Comparison of ENCODE assay signal across 12 cellular contexts in genomic region chr10:16799621-16800020, GRCh38. TPM values are rescaled to one million over a fixed set of nuclear protein-coding genes. Genes with fewer than 3 reads are reported as not detected.
A peak's percentile ranks its signal among the peaks of the same experiment; 100 is the strongest.
DNase-seq lines count a peak whose midpoint lies in the region; ATAC-seq, FAIRE-seq and TF ChIP-seq lines count a peak whose summit lies in the region.
"Had no signal": no experiment of that assay in that cellular context is flagged by ENCODE, and none has a peak within 500 bp of the region (broad histone marks: within the 10 kb centered on the region; RNA-seq: fewer than 3 reads in every experiment).

No MANE protein-coding gene starts in this region.

- no peaks in the 10 kb centered on the region for H3K27me3 Mint-ChIP-seq in activated T-helper 2 cell treated with anti-CD3 and anti-CD28 coated beads, Interferon-gamma antibody, Interleukin-2, Interleukin-4, amounts not matched to agents 10 μg/mL and 5 μg/mL and 100 μg/mL, durations not matched to agents 14 hours and 24 hours and 36 hours (ENCODE audit: low read depth)
- no peaks in the 10 kb centered on the region for H3K27me3 Mint-ChIP-seq in Caco-2 (ENCODE audit: insufficient read depth, unreplicated experiment)
- H3K27me3 Mint-ChIP-seq: T-cell had no signal

- peak overlapping the region; percentile 58 for H3K27ac Mint-ChIP-seq in activated T-helper 2 cell treated with anti-CD3 and anti-CD28 coated beads, Interferon-gamma antibody, Interleukin-2, Interleukin-4, amounts not matched to agents 10 μg/mL and 5 μg/mL and 100 μg/mL, durations not matched to agents 14 hours and 24 hours and 36 hours
- no peak overlapping the region for H3K27ac Mint-ChIP-seq in Caco-2 (ENCODE audit: unreplicated experiment)
- H3K27ac Mint-ChIP-seq: T-cell had no signal

- H3K4me3 ChIP-seq in Caco-2 (ENCODE audit: low read depth, low read length): no peak overlapping the region
- H3K4me3 ChIP-seq: left ventricle myocardium inferior, thoracic aorta had no signal

- ATAC-seq in GM19438 (IDR thresholded peaks at IDR 0.05; ENCODE audit: low read depth, unreplicated experiment) (peak; percentile 55), HG02970 (IDR thresholded peaks at IDR 0.05; ENCODE audit: low FRiP score, unreplicated experiment) (peak; percentile 67)
- ATAC-seq: T-cell had no signal

- intact Hi-C loops in activated T-helper 2 cell treated with anti-CD3 and anti-CD28 coated beads, Interferon-gamma antibody, Interleukin-2, Interleukin-4, amounts not matched to agents 10 μg/mL and 5 μg/mL and 100 μg/mL, durations not matched to agents 14 hours and 24 hours and 36 hours (cut with micrococcal nuclease): loop anchor here (2.0 kb wide), 1 partner anchor 21 kb away; no protein-coding TSS in a partner anchor
- intact Hi-C loops in Caco-2 (cut with micrococcal nuclease; ENCODE audit: unreplicated experiment): no loop called here

- peaks cover 26% of the 10 kb centered on the region for H3K36me3 Mint-ChIP-seq in activated T-helper 2 cell treated with anti-CD3 and anti-CD28 coated beads, Interferon-gamma antibody, Interleukin-2, Interleukin-4, amounts not matched to agents 10 μg/mL and 5 μg/mL and 100 μg/mL, durations not matched to agents 14 hours and 24 hours and 36 hours (ENCODE audit: low read depth)
- H3K36me3 Mint-ChIP-seq in Caco-2 (ENCODE audit: insufficient read depth, unreplicated experiment): no peaks in the 10 kb centered on the region

- H3K4me1 ChIP-seq in Caco-2: no peaks in the 10 kb centered on the region

- BruUV-seq in Caco-2 (replicated peaks; lab: Mats Ljungman, UMichigan): no TSS peak

- no peak overlapping the region for H3K4me3 Mint-ChIP-seq in activated T-helper 2 cell treated with anti-CD3 and anti-CD28 coated beads, Interferon-gamma antibody, Interleukin-2, Interleukin-4, amounts not matched to agents 10 μg/mL and 5 μg/mL and 100 μg/mL, durations not matched to agents 14 hours and 24 hours and 36 hours (ENCODE audit: low read depth)
- H3K4me3 Mint-ChIP-seq in Caco-2 (ENCODE audit: unreplicated experiment): no peak overlapping the region
- H3K4me3 Mint-ChIP-seq: T-cell had no signal

- no peaks in the 10 kb centered on the region for H3K36me3 ChIP-seq in Caco-2 (ENCODE audit: control insufficient read depth, insufficient read depth, low read length)
- H3K36me3 ChIP-seq: left ventricle myocardium inferior, thoracic aorta had no signal

- POLR2A ChIA-PET in Caco-2 (lab: Charles Lee): interaction anchor here (0.7 kb wide), 1 partner anchor 39 kb away, joined by 4 read pairs; no protein-coding TSS in a partner anchor

- no peaks in the 10 kb centered on the region for H3K9me3 ChIP-seq in Caco-2
- H3K9me3 ChIP-seq: left ventricle myocardium inferior, thoracic aorta had no signal

- TF ChIP-seq CTCF in Caco-2 (IDR thresholded peaks at IDR 0.05; ENCODE audit: insufficient read depth in 1 of 2, low read depth in 1 of 2, low read length in 1 of 2, severe bottlenecking in 1 of 2, unreplicated experiment in 1 of 2): no peak

- FAIRE-seq in GM18507 (lab: Jason Lieb, UNC): peak; percentile 68

- H3K27me3 ChIP-seq in Caco-2 (replicated peaks; ENCODE audit: control insufficient read depth, insufficient read depth, low read length): no peaks in the 10 kb centered on the region

- no peaks in the 10 kb centered on the region for H3K9me3 Mint-ChIP-seq in activated T-helper 2 cell treated with anti-CD3 and anti-CD28 coated beads, Interferon-gamma antibody, Interleukin-2, Interleukin-4, amounts not matched to agents 10 μg/mL and 5 μg/mL and 100 μg/mL, durations not matched to agents 14 hours and 24 hours and 36 hours
- H3K9me3 Mint-ChIP-seq in Caco-2 (ENCODE audit: unreplicated experiment): no peaks in the 10 kb centered on the region

- CTCF ChIA-PET in Caco-2 (lab: Charles Lee): no interaction called here

- H3K4me1 Mint-ChIP-seq in activated T-helper 2 cell treated with anti-CD3 and anti-CD28 coated beads, Interferon-gamma antibody, Interleukin-2, Interleukin-4, amounts not matched to agents 10 μg/mL and 5 μg/mL and 100 μg/mL, durations not matched to agents 14 hours and 24 hours and 36 hours (ENCODE audit: low read depth): peaks cover 34% of the 10 kb centered on the region
- H3K4me1 Mint-ChIP-seq in Caco-2 (ENCODE audit: low read depth, unreplicated experiment): no peaks in the 10 kb centered on the region

- DNase-seq in GM18507 (ENCODE audit: extremely low spot score, insufficient read length, low read depth): no peak
- DNase-seq in activated T-helper 2 cell treated with anti-CD3 and anti-CD28 coated beads, Interferon-gamma antibody, Interleukin-2, Interleukin-4, amounts not matched to agents 10 μg/mL and 5 μg/mL and 100 μg/mL, durations not matched to agents 14 hours and 24 hours and 36 hours (ENCODE audit: low spot score): no peak
- DNase-seq in HUDEP-2 (lab: John Stamatoyannopoulos, UW; ENCODE audit: unreplicated experiment in 76 of 76): no peak
- DNase-seq in Caco-2: no peak
- no peak for DNase-seq in GF-D8 (lab: John Stamatoyannopoulos, UW)
- no peak for DNase-seq in pons (ENCODE audit: low spot score)
- DNase-seq: left ventricle myocardium inferior, NCI-H226, T-cell had no signal

RNA-seq across cellular contexts. Expression of gene RSU1, which starts 17.6 kb away (rescaled TPM):
- total RNA-seq in activated T-helper 2 cell treated with anti-CD3 and anti-CD28 coated beads, Interferon-gamma antibody, Interleukin-2, Interleukin-4, amounts not matched to agents 10 μg/mL and 5 μg/mL and 100 μg/mL, durations not matched to agents 14 hours and 24 hours and 36 hours: 49.1 and 54.0 TPM in 2 replicates
- total RNA-seq in Caco-2 (2022): 62.0 and 66.6 TPM in 2 replicates
